8 cellular contexts compared by ENCODE assay signal in genomic region chrX:15854080-15854655, GRCh38. TPM values are rescaled to one million over a fixed set of nuclear protein-coding genes. Genes with fewer than 3 reads are reported as not detected.
DNase-seq lines count a peak whose midpoint lies in the region; ATAC-seq and TF ChIP-seq lines count a peak whose summit lies in the region.

No MANE protein-coding gene starts in this region.

- TF ChIP-seq CTCF in A673 (conservative IDR thresholded peaks at IDR 0.05; ENCODE audit: low read depth, low read length): peak; percentile 42
- TF ChIP-seq CTCF in Peyer's patch (IDR thresholded peaks at IDR 0.05): peak in 3 of 6 experiments; percentile 4 to 30 (median 29)
- TF ChIP-seq CTCF in foreskin keratinocyte (conservative IDR thresholded peaks at IDR 0.05): peak; percentile 25
- peak; percentile 51 for TF ChIP-seq CTCF in type B pancreatic cell (conservative IDR thresholded peaks at IDR 0.05)

- H3K4me3 Mint-ChIP-seq in type B pancreatic cell: peak overlapping the region; percentile 84

- no peak overlapping the region for H4K8ac ChIP-seq in neuronal stem cell (ENCODE audit: low read depth, low read length)

- no peak overlapping the region for H3K4ac ChIP-seq in neuronal stem cell (ENCODE audit: low read length)

- WGBS in neuronal stem cell (ENCODE audit: extremely low coverage in 2 of 2, insufficient read length in 2 of 2, insufficient replicate concordance in 1 of 2), 2 donors: no CpG with 5 or more reads among the region's 65 CpGs

- peaks cover 8% of the 10 kb centered on the region for H3K27me3 Mint-ChIP-seq in type B pancreatic cell

- no peak overlapping the region for H2AK5ac ChIP-seq in neuronal stem cell (ENCODE audit: low read depth, low read length)

- H3K27ac Mint-ChIP-seq in type B pancreatic cell: peak overlapping the region; percentile 51

- BruUV-seq in A673 (replicated peaks; lab: Mats Ljungman, UMichigan): no TSS peak

- TF ChIP-seq POLR2A in Peyer's patch (IDR thresholded peaks at IDR 0.05): no peak

- H3K14ac ChIP-seq in neuronal stem cell (ENCODE audit: low read length): no peak overlapping the region

- H3K4me1 Mint-ChIP-seq in type B pancreatic cell (ENCODE audit: unreplicated experiment): peaks cover 29% of the 10 kb centered on the region

- CTCF ChIA-PET in A673 (lab: Charles Lee): interaction anchor here (0.6 kb wide), 1 partner anchor 811 kb away, joined by 3 read pairs; no protein-coding TSS in a partner anchor

- H3K27ac ChIP-seq in A673 (ENCODE audit: low read depth, low read length, poor library complexity, severe bottlenecking) (peak overlapping the region; percentile 84), Peyer's patch (peak overlapping the region; percentile 88 to 93 (median 92)), foreskin keratinocyte (no peak overlapping the region), neuronal stem cell (replicated peaks; ENCODE audit: low read length) (peak overlapping the region; percentile 73)

- peak; percentile 37 for DNase-seq in A673 (ENCODE audit: low spot score)
- peak; percentile 62 to 81 (median 69) for DNase-seq in Peyer's patch
- DNase-seq in activated naive CD4-positive, alpha-beta T cell (lab: John Stamatoyannopoulos, UW): peak; percentile 4 to 47 (median 18)
- DNase-seq in foreskin keratinocyte: no peak
- peak; percentile 51 for DNase-seq in neuronal stem cell (ENCODE audit: low spot score)
- peak; percentile 80 for DNase-seq in type B pancreatic cell (ENCODE audit: extremely low spot score, unreplicated experiment)

- peak overlapping the region; percentile 79 for H3K4me3 ChIP-seq in A673 (ENCODE audit: low read depth, low read length, poor library complexity, severe bottlenecking)
- peak overlapping the region; percentile 65 to 89 (median 88) for H3K4me3 ChIP-seq in Peyer's patch
- H3K4me3 ChIP-seq in neuronal stem cell (ENCODE audit: low read length in 2 of 2): peak overlapping the region; percentile 69 to 88

- peak overlapping the region; percentile 87 for H3K18ac ChIP-seq in neuronal stem cell (ENCODE audit: low read length)

- H3K9me3 Mint-ChIP-seq in type B pancreatic cell: no peaks in the 10 kb centered on the region

- H2BK5ac ChIP-seq in neuronal stem cell (ENCODE audit: low read length): no peak overlapping the region

- no peak overlapping the region for H2BK120ac ChIP-seq in neuronal stem cell (ENCODE audit: low read depth, low read length)

- H2BK12ac ChIP-seq in neuronal stem cell (ENCODE audit: low read length): no peak overlapping the region

- intact Hi-C loops in A673 (cut with micrococcal nuclease; ENCODE audit: unreplicated experiment): loop anchor here (5.0 kb wide), 2 partner anchors 118 to 178 kb away; no protein-coding TSS in a partner anchor

- H3K79me1 ChIP-seq in neuronal stem cell (ENCODE audit: low read depth, low read length): no peaks in the 10 kb centered on the region

- no peak overlapping the region for H4K91ac ChIP-seq in neuronal stem cell (ENCODE audit: low read depth, low read length, poor library complexity)

- ATAC-seq in GM18868 (IDR thresholded peaks at IDR 0.05; ENCODE audit: unreplicated experiment) (peak; percentile 32), HG03097 (IDR thresholded peaks at IDR 0.05; ENCODE audit: low FRiP score, unreplicated experiment) (peak; percentile 34), foreskin keratinocyte (peak; percentile 7)

- peak overlapping the region; percentile 14 for H3K4me2 ChIP-seq in neuronal stem cell (ENCODE audit: insufficient read depth, low read length, poor library complexity, severe bottlenecking)

- peak overlapping the region; percentile 88 for H2AFZ ChIP-seq in neuronal stem cell (ENCODE audit: low read length)

- POLR2A ChIA-PET in A673 (lab: Charles Lee; ENCODE audit: low non-redundant PET): interaction anchor here (0.6 to 0.7 kb wide), 2 partner anchors 47 to 177 kb away, joined by 8 to 10 read pairs; no protein-coding TSS in a partner anchor

- H3K36me3 ChIP-seq in A673 (ENCODE audit: insufficient read depth, low read length, poor library complexity, severe bottlenecking) (no peaks in the 10 kb centered on the region), Peyer's patch (no peaks in the 10 kb centered on the region), neuronal stem cell (replicated peaks in 1 of 2; ENCODE audit: control insufficient read depth in 2 of 2, insufficient read depth in 2 of 2, low read length in 2 of 2) (peaks cover 3 to 35% of the 10 kb centered on the region in 2 donors)

- peak overlapping the region; percentile 77 for H3K9ac ChIP-seq in neuronal stem cell (ENCODE audit: low read depth, low read length, poor library complexity)

- no peak overlapping the region for H3K23ac ChIP-seq in neuronal stem cell (ENCODE audit: low read depth, low read length, poor library complexity)

- H3K9me3 ChIP-seq in A673 (ENCODE audit: low read depth, low read length, poor library complexity, severe bottlenecking) (no peaks in the 10 kb centered on the region), Peyer's patch (no peaks in the 10 kb centered on the region), neuronal stem cell (replicated peaks in 1 of 2; ENCODE audit: control insufficient read depth in 2 of 2, insufficient read depth in 1 of 2, low read depth in 1 of 2, low read length in 2 of 2) (no peaks in the 10 kb centered on the region)

- no peak overlapping the region for H2BK15ac ChIP-seq in neuronal stem cell (ENCODE audit: low read length)

- H3K4me1 ChIP-seq in A673 (ENCODE audit: insufficient read depth, low read length, poor library complexity, severe bottlenecking) (peaks cover 14% of the 10 kb centered on the region), Peyer's patch (no peaks in the 10 kb centered on the region), foreskin keratinocyte (peaks cover 9% of the 10 kb centered on the region), neuronal stem cell (ENCODE audit: control insufficient read depth in 2 of 2, insufficient read depth in 1 of 2, low read depth in 1 of 2, low read length in 2 of 2) (peaks cover 0 to 20% of the 10 kb centered on the region in 2 donors)

- H3K36me3 Mint-ChIP-seq in type B pancreatic cell: peaks cover 8% of the 10 kb centered on the region

- H3K27me3 ChIP-seq in A673 (replicated peaks; ENCODE audit: insufficient read depth, low read depth, low read length, poor library complexity) (no peaks in the 10 kb centered on the region), Peyer's patch (no peaks in the 10 kb centered on the region), foreskin keratinocyte (no peaks in the 10 kb centered on the region), neuronal stem cell (ENCODE audit: control insufficient read depth in 3 of 3, insufficient read depth in 3 of 3, low read depth in 1 of 3, low read length in 3 of 3) (no peaks in the 10 kb centered on the region)

RNA-seq across cellular contexts. Expression of gene AP1S2, which starts 0.4 kb away (rescaled TPM):
- 55.3 and 59.3 TPM in 2 replicates for total RNA-seq in A673 (2021)
- total RNA-seq in Peyer's patch: 10 to 100 TPM in 2 of 4 donors, 1 to 10 TPM in 2; 6.5 to 19.8 (median 10.7) TPM
- total RNA-seq in foreskin keratinocyte: 11.9 and 12.5 TPM in 2 replicates
- 4.3 and 5.6 TPM in 2 replicates for polyA plus RNA-seq in foreskin keratinocyte
- polyA plus RNA-seq in neuronal stem cell (2013, experiment 1 of 2): 88.1 TPM
- polyA plus RNA-seq in neuronal stem cell (2013, experiment 2 of 2): 91.4 TPM
- total RNA-seq in type B pancreatic cell (ENCODE audit: low replicate concordance): 51.4 and 87.8 TPM in 2 replicates

Comparison
In these comparisons a context has a peak if more than half of its experiments do, and no peak if none do; other contexts are left out.
1. DNase-seq: peak in A673 (single experiment), Peyer's patch (3 of 3), activated naive CD4-positive, alpha-beta T cell (4 of 4), neuronal stem cell (single experiment) and type B pancreatic cell (single experiment); none in foreskin keratinocyte (0 of 2).
2. Peak in every context shown above with its lines, with median percentiles within 50 percentile points of each other: H3K4me3 ChIP-seq and ATAC-seq.